ENCODE assay signal across 18 cellular contexts in genomic region chr6:25498510-25498909, GRCh38.
DNase-seq lines count a peak whose midpoint lies in the region; ATAC-seq and TF ChIP-seq lines count a peak whose summit lies in the region.
"Had no signal": no experiment of that assay in that cellular context is flagged by ENCODE, and none has a peak within 500 bp of the region (broad histone marks: within the 10 kb centered on the region; RNA-seq: fewer than 3 reads in every experiment).

No MANE protein-coding gene starts in this region.

- H3K27ac Mint-ChIP-seq in H9 (peak overlapping the region; percentile 12 to 92 (median 57); a peak in 4 of 7 replicates), WTC11 (peak overlapping the region; percentile 77), progenitor cell of endocrine pancreas (peak overlapping the region; percentile 50), chondrocyte (ENCODE audit: unreplicated experiment) (no peak overlapping the region)
- H3K27ac Mint-ChIP-seq in stimulated activated naive CD8-positive, alpha-beta T cell treated with anti-CD3 and anti-CD28 coated beads, Interleukin-15, amount 100 ng/mL, for 72 hours: no peak overlapping the region
- H3K27ac Mint-ChIP-seq in CD4-positive, alpha-beta T cell: no peak overlapping the region
- H3K27ac Mint-ChIP-seq: CD4-positive, alpha-beta memory T cell; IgD-negative memory B cell had no signal

- no peak overlapping the region for H2BK120ac ChIP-seq in H9 (ENCODE audit: low read depth, low read length, poor library complexity, severe bottlenecking)

- H2BK5ac ChIP-seq in H9 (ENCODE audit: insufficient read length, low read length): no peak overlapping the region

- peaks cover 24 to 33% of the 10 kb centered on the region in 2 experiments for H3K4me1 Mint-ChIP-seq in H9
- H3K4me1 Mint-ChIP-seq in WTC11: peaks cover 21% of the 10 kb centered on the region
- H3K4me1 Mint-ChIP-seq in progenitor cell of endocrine pancreas (ENCODE audit: low read depth): no peaks in the 10 kb centered on the region
- H3K4me1 Mint-ChIP-seq in stimulated activated naive CD8-positive, alpha-beta T cell treated with anti-CD3 and anti-CD28 coated beads, Interleukin-15, amount 100 ng/mL, for 72 hours: no peaks in the 10 kb centered on the region
- H3K4me1 Mint-ChIP-seq in chondrocyte (ENCODE audit: low read depth): peaks cover 11% of the 10 kb centered on the region
- H3K4me1 Mint-ChIP-seq in CD4-positive, alpha-beta T cell (ENCODE audit: low read depth): no peaks in the 10 kb centered on the region
- H3K4me1 Mint-ChIP-seq: CD4-positive, alpha-beta memory T cell; IgD-negative memory B cell had no signal

- H3K4me3 Mint-ChIP-seq in H9 (no peak overlapping the region), WTC11 (no peak overlapping the region), progenitor cell of endocrine pancreas (ENCODE audit: low read depth) (no peak overlapping the region), chondrocyte (ENCODE audit: unreplicated experiment) (no peak overlapping the region)
- no peak overlapping the region for H3K4me3 Mint-ChIP-seq in stimulated activated naive CD8-positive, alpha-beta T cell treated with anti-CD3 and anti-CD28 coated beads, Interleukin-15, amount 100 ng/mL, for 72 hours
- no peak overlapping the region for H3K4me3 Mint-ChIP-seq in CD4-positive, alpha-beta T cell
- H3K4me3 Mint-ChIP-seq: CD4-positive, alpha-beta memory T cell; IgD-negative memory B cell had no signal

- TF ChIP-seq CTCF in H9 (conservative IDR thresholded peaks at IDR 0.05): no peak
- no peak for TF ChIP-seq CTCF in WTC11 (IDR thresholded peaks at IDR 0.05)
- no peak for TF ChIP-seq CTCF in progenitor cell of endocrine pancreas (IDR thresholded peaks at IDR 0.05; ENCODE audit: unreplicated experiment)
- no peak for TF ChIP-seq CTCF in chondrocyte (IDR thresholded peaks at IDR 0.05)
- TF ChIP-seq CTCF in CD4-positive, alpha-beta T cell (IDR thresholded peaks at IDR 0.05): no peak

- H3T11ph ChIP-seq in H9 (ENCODE audit: low read length): no peak overlapping the region

- no peaks in the 10 kb centered on the region for H3K9me3 Mint-ChIP-seq in H9
- H3K9me3 Mint-ChIP-seq in WTC11: no peaks in the 10 kb centered on the region
- H3K9me3 Mint-ChIP-seq in progenitor cell of endocrine pancreas (ENCODE audit: low read depth): no peaks in the 10 kb centered on the region
- H3K9me3 Mint-ChIP-seq in stimulated activated naive CD8-positive, alpha-beta T cell treated with anti-CD3 and anti-CD28 coated beads, Interleukin-15, amount 100 ng/mL, for 72 hours: no peaks in the 10 kb centered on the region
- no peaks in the 10 kb centered on the region for H3K9me3 Mint-ChIP-seq in chondrocyte (ENCODE audit: low read depth)
- no peaks in the 10 kb centered on the region for H3K9me3 Mint-ChIP-seq in CD4-positive, alpha-beta T cell
- H3K9me3 Mint-ChIP-seq: CD4-positive, alpha-beta memory T cell; IgD-negative memory B cell had no signal

- no peak overlapping the region for H3K27ac ChIP-seq in H9 (ENCODE audit: insufficient read length, low read depth, low read length)
- no peak overlapping the region for H3K27ac ChIP-seq in CD4-positive, alpha-beta T cell (ENCODE audit: low read depth, low read length)
- H3K27ac ChIP-seq: C4-2B had no signal

- WGBS in H9 (ENCODE audit: extremely low coverage, insufficient read length, low lambda C conversion rate): no CpG with 5 or more reads among the region's 4 CpGs

- no peak overlapping the region for H2BK20ac ChIP-seq in H9 (ENCODE audit: low read depth, low read length, poor library complexity, severe bottlenecking)

- POLR2A ChIA-PET in WTC11 (lab: Charles Lee): no interaction called here
- POLR2A ChIA-PET in CD4-positive, alpha-beta T cell (lab: Charles Lee): no interaction called here

- no peak for ATAC-seq in WTC11
- ATAC-seq in HG02571 (IDR thresholded peaks at IDR 0.05; ENCODE audit: unreplicated experiment): no peak
- no peak for ATAC-seq in stimulated activated naive CD8-positive, alpha-beta T cell treated with anti-CD3 and anti-CD28 coated beads, Interleukin-15, amount 100 ng/mL, for 72 hours
- no peak for ATAC-seq in CD4-positive, alpha-beta T cell (ENCODE audit: poor library complexity)
- ATAC-seq: HepG2 had no signal

- H3K36me3 Mint-ChIP-seq in H9 (ENCODE audit: insufficient read depth in 1 of 3, low read depth in 3 of 3): 0 out of 7 replicates have a peak, but pooled peaks cover 0 to 5% (median 0%) of the 10 kb centered on the region in 3 experiments
- H3K36me3 Mint-ChIP-seq in WTC11: peaks cover 3% of the 10 kb centered on the region
- peaks cover 16% of the 10 kb centered on the region for H3K36me3 Mint-ChIP-seq in progenitor cell of endocrine pancreas (ENCODE audit: insufficient read depth)
- peaks cover 3% of the 10 kb centered on the region for H3K36me3 Mint-ChIP-seq in chondrocyte (ENCODE audit: low read depth)
- peaks cover 14% of the 10 kb centered on the region for H3K36me3 Mint-ChIP-seq in CD4-positive, alpha-beta T cell (ENCODE audit: low read depth)
- H3K36me3 Mint-ChIP-seq: IgD-negative memory B cell had no signal

- H3K14ac ChIP-seq in H9 (ENCODE audit: insufficient read depth, low read length): no peak overlapping the region

- H3K23me2 ChIP-seq in H9 (ENCODE audit: insufficient read length, low read depth, low read length, poor library complexity, severe bottlenecking): no peaks in the 10 kb centered on the region

- no peak overlapping the region for H2BK15ac ChIP-seq in H9 (ENCODE audit: low read depth, low read length)

- H3K56ac ChIP-seq in H9 (ENCODE audit: insufficient read length, low read depth, low read length): no peak overlapping the region

- H3K9me3 ChIP-seq in H9 (ENCODE audit: control insufficient read depth, low read depth, low read length): no peaks in the 10 kb centered on the region
- H3K9me3 ChIP-seq in CD4-positive, alpha-beta T cell (ENCODE audit: control insufficient read depth, low read length): no peaks in the 10 kb centered on the region

- no peak overlapping the region for H2AK5ac ChIP-seq in H9 (ENCODE audit: insufficient read length, low read length)

- no peaks in the 10 kb centered on the region for H3K27me3 Mint-ChIP-seq in H9 (ENCODE audit: low read depth)
- H3K27me3 Mint-ChIP-seq in WTC11 (ENCODE audit: low read depth): no peaks in the 10 kb centered on the region
- no peaks in the 10 kb centered on the region for H3K27me3 Mint-ChIP-seq in progenitor cell of endocrine pancreas
- no peaks in the 10 kb centered on the region for H3K27me3 Mint-ChIP-seq in stimulated activated naive CD8-positive, alpha-beta T cell treated with anti-CD3 and anti-CD28 coated beads, Interleukin-15, amount 100 ng/mL, for 72 hours
- no peaks in the 10 kb centered on the region for H3K27me3 Mint-ChIP-seq in chondrocyte (ENCODE audit: low read depth)
- H3K27me3 Mint-ChIP-seq in CD4-positive, alpha-beta T cell: no peaks in the 10 kb centered on the region
- H3K27me3 Mint-ChIP-seq: CD4-positive, alpha-beta memory T cell; IgD-negative memory B cell had no signal

- H3K4me2 ChIP-seq in H9 (ENCODE audit: insufficient read depth, insufficient read length, low read length): no peak overlapping the region

- intact Hi-C loops in CD4-positive, alpha-beta T cell (cut with DNase I, micrococcal nuclease): no loop called here

- H3K4me1 ChIP-seq in H9 (ENCODE audit: insufficient read depth, low read length): no peaks in the 10 kb centered on the region

- H3K18ac ChIP-seq in H9 (ENCODE audit: insufficient read length, low read depth, low read length): no peak overlapping the region

- no peaks in the 10 kb centered on the region for H4K20me1 ChIP-seq in H9 (ENCODE audit: control insufficient read depth, insufficient read depth, insufficient read length)

- no peak overlapping the region for H2BK12ac ChIP-seq in H9 (ENCODE audit: insufficient read length, low read depth, low read length)

- no peak overlapping the region for H3K9ac ChIP-seq in H9 (ENCODE audit: extremely low read depth, insufficient read length, low read length)

- no peaks in the 10 kb centered on the region for H3K27me3 ChIP-seq in H9 (ENCODE audit: insufficient read depth, low read length)
- H3K27me3 ChIP-seq in CD4-positive, alpha-beta T cell (ENCODE audit: control insufficient read depth, insufficient read depth, low read length): no peaks in the 10 kb centered on the region

- DNase-seq in H9 (no peak), WTC11 (ENCODE audit: low spot score) (no peak), fibroblast of peridontal ligament (ENCODE audit: extremely low read depth) (peak; percentile 20), progenitor cell of endocrine pancreas (ENCODE audit: low spot score, unreplicated experiment) (no peak), chondrocyte (ENCODE audit: low spot score) (no peak)
- no peak for DNase-seq in stimulated activated naive CD8-positive, alpha-beta T cell treated with anti-CD3 and anti-CD28 coated beads, Interleukin-15, amount 100 ng/mL, for 72 hours
- DNase-seq in CD4-positive, alpha-beta T cell: no peak
- DNase-seq: ACHN; AML-193; CD4-positive, alpha-beta memory T cell; DMS79 treated with DMSO at 0.1 percent for 48 hours; GF-D8; HCEC 1CT; KBM-7 had no signal

- no peak overlapping the region for H4K91ac ChIP-seq in H9 (ENCODE audit: insufficient read length, low read depth, low read length)

- H3K23ac ChIP-seq in H9 (ENCODE audit: insufficient read length, low read depth, low read length): no peak overlapping the region

- H4K8ac ChIP-seq in H9 (replicated peaks; ENCODE audit: insufficient read length, low read depth, low read length): no peak overlapping the region

- no peaks in the 10 kb centered on the region for H3K79me1 ChIP-seq in H9 (ENCODE audit: insufficient read depth, low read depth, low read length, poor library complexity, severe bottlenecking)

- H3K4ac ChIP-seq in H9 (ENCODE audit: low read depth, low read length): no peak overlapping the region

- H3K79me2 ChIP-seq in H9 (ENCODE audit: insufficient read depth, low read length): no peaks in the 10 kb centered on the region

- CTCF ChIA-PET in WTC11 (lab: Charles Lee): interaction anchor here (1.2 to 1.4 kb wide), 2 partner anchors 8 to 275 kb away, joined by 4 to 10 read pairs; no protein-coding TSS in a partner anchor
- CTCF ChIA-PET in CD4-positive, alpha-beta T cell (lab: Charles Lee): no interaction called here

- H2AFZ ChIP-seq in H9 (ENCODE audit: low read length): no peak overlapping the region

- H4K5ac ChIP-seq in H9 (ENCODE audit: insufficient read length, low read depth, low read length): no peak overlapping the region

TF ChIP-seq in WTC11, 78 proteins besides CTCF, POLR2A, EP300 and RAD21 (continues in another document):
- no peak for TF ChIP-seq TP53 (CRISPR knock-in tag; IDR thresholded peaks at IDR 0.05)

Comparison
In these comparisons a context has a peak if more than half of its experiments do, and no peak if none do; other contexts are left out.
1. H3K27ac Mint-ChIP-seq: peak in H9 (3 of 3), WTC11 (single experiment) and progenitor cell of endocrine pancreas (single experiment); none in stimulated activated naive CD8-positive, alpha-beta T cell treated with anti-CD3 and anti-CD28 coated beads, Interleukin-15, amount 100 ng/mL, for 72 hours (0 of 2), chondrocyte (single experiment) and CD4-positive, alpha-beta T cell (single experiment).